In the genomic region with DNA sequence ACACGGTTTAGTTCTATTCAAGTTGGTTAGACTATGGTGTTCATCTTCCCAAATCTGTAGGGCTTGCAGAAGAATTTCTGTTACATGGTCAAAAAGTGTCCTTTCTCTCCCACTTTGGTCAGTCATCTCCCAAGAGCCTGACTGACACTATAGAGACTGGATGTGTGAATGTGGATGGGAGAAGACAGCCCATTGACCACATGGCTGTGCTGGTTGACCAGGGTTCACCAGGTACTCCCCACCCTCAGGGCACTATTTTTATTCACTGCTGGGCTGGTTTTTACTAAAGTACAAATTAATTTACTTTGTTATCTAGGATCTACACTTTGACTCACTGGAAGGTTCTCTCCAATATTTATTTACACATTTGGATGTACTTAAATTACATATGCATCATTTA, we compare ENCODE assay signal across 30 cellular contexts. TPM values are rescaled to one million over a fixed set of nuclear protein-coding genes. Genes with fewer than 3 reads are reported as not detected.
"Had no signal": no experiment of that assay in that cellular context is flagged by ENCODE, and none has a peak within 500 bp of the region (broad histone marks: within the 10 kb centered on the region; RNA-seq: fewer than 3 reads in every experiment).

No MANE protein-coding gene starts in this region.

- H3K4me1 ChIP-seq: ascending aorta had no signal

- ATAC-seq: activated CD8-positive, alpha-beta memory T cell treated with anti-CD3 and anti-CD28 coated beads, Interleukin-2, amount 10 ng/mL, durations not matched to agents 7 days and 5 days; activated naive CD4-positive, alpha-beta T cell treated with anti-CD3 and anti-CD28 coated beads, Interleukin-2, amount 50 U/mL, for 72 hours; activated naive CD8-positive, alpha-beta T cell treated with anti-CD3 and anti-CD28 coated beads, Interleukin-2, amount 50 U/mL, for 24 hours; activated T-cell treated with anti-CD3 and anti-CD28 coated beads, Interleukin-2, amount 50 U/mL, for 4 hours; body of pancreas; Right ventricle myocardium inferior; T-helper 17 cell had no signal

- H3K4me3 ChIP-seq: ascending aorta, body of pancreas, SJCRH30 had no signal

- DNase-seq: activated B cell treated with CpG ODN at 0.5 μM for 24 hours; activated CD4-positive, alpha-beta T cell treated with anti-CD3 and anti-CD28 coated beads for 1 hour; activated CD4-positive, alpha-beta T cell treated with anti-CD3 and anti-CD28 coated beads, Interleukin-2, amount 10 ng/mL, durations not matched to agents 24 days and 14 days; activated CD4-positive, alpha-beta T cell treated with anti-CD3 and anti-CD28 coated beads, Interleukin-2, amount 50 U/mL, for 48 hours; activated CD8-positive, alpha-beta memory T cell treated with anti-CD3 and anti-CD28 coated beads, Interleukin-2, amount 10 ng/mL, durations not matched to agents 7 days and 5 days; activated effector memory CD4-positive, alpha-beta T cell treated with anti-CD3 and anti-CD28 coated beads, Interleukin-2, amount 50 U/mL, for 16 hours; activated naive CD4-positive, alpha-beta T cell treated with Interleukin-2 at 50 U/mL for 16 hours; activated naive CD8-positive, alpha-beta T cell treated with anti-CD3 and anti-CD28 coated beads, Interleukin-2, amount 50 U/mL, for 24 hours; activated T-cell treated with anti-CD3 and anti-CD28 coated beads, Interleukin-2, amount 50 U/mL, for 4 hours; amniotic stem cell; body of pancreas; central memory CD4-positive, alpha-beta T cell; Kasumi-1; KBM-7; NCI-H146; NCI-H187 treated with DMSO at 0.1 percent for 48 hours; NCI-H2171; NCI-H226; NCI-H69; RPMI8226; SJCRH30; T-helper 17 cell; T-helper 9 cell had no signal

- H3K9me3 ChIP-seq: ascending aorta, body of pancreas, SJCRH30 had no signal

- H3K36me3 ChIP-seq: ascending aorta, SJCRH30 had no signal

- H3K27ac ChIP-seq: ascending aorta, body of pancreas, SJCRH30 had no signal

- H3K27me3 ChIP-seq: SJCRH30 had no signal

RNA-seq across cellular contexts. Expression of gene ZNF804B, which starts 2.3 kb away (rescaled TPM):
- total RNA-seq: activated B cell treated with CpG ODN at 0.5 μM for 24 hours; activated CD4-positive, alpha-beta T cell treated with anti-CD3 and anti-CD28 coated beads, Interleukin-2, amount 10 ng/mL, durations not matched to agents 24 days and 14 days; activated CD8-positive, alpha-beta memory T cell treated with anti-CD3 and anti-CD28 coated beads, Interleukin-2, amount 10 ng/mL, durations not matched to agents 7 days and 5 days; activated naive CD4-positive, alpha-beta T cell treated with anti-CD3 and anti-CD28 coated beads, Interleukin-2, amount 50 U/mL, for 72 hours; activated T-cell treated with anti-CD3 and anti-CD28 coated beads, Interleukin-2, amount 50 U/mL, for 4 hours; ascending aorta; bronchial epithelial cell; chondrocyte; NCI-H460; OCI-LY7; Right ventricle myocardium inferior; T-helper 17 cell had no signal

RNA-seq across cellular contexts. Expression of gene TEX47, which starts 33.8 kb away (rescaled TPM):
- total RNA-seq: activated B cell treated with CpG ODN at 0.5 μM for 24 hours; activated CD4-positive, alpha-beta T cell treated with anti-CD3 and anti-CD28 coated beads, Interleukin-2, amount 10 ng/mL, durations not matched to agents 24 days and 14 days; activated CD8-positive, alpha-beta memory T cell treated with anti-CD3 and anti-CD28 coated beads, Interleukin-2, amount 10 ng/mL, durations not matched to agents 7 days and 5 days; activated naive CD4-positive, alpha-beta T cell treated with anti-CD3 and anti-CD28 coated beads, Interleukin-2, amount 50 U/mL, for 72 hours; activated T-cell treated with anti-CD3 and anti-CD28 coated beads, Interleukin-2, amount 50 U/mL, for 4 hours; ascending aorta; body of pancreas; bronchial epithelial cell; chondrocyte; NCI-H460; OCI-LY7; Right ventricle myocardium inferior; SJCRH30; T-helper 17 cell had no signal
